8 cellular contexts compared by ENCODE assay signal in the genomic region with DNA sequence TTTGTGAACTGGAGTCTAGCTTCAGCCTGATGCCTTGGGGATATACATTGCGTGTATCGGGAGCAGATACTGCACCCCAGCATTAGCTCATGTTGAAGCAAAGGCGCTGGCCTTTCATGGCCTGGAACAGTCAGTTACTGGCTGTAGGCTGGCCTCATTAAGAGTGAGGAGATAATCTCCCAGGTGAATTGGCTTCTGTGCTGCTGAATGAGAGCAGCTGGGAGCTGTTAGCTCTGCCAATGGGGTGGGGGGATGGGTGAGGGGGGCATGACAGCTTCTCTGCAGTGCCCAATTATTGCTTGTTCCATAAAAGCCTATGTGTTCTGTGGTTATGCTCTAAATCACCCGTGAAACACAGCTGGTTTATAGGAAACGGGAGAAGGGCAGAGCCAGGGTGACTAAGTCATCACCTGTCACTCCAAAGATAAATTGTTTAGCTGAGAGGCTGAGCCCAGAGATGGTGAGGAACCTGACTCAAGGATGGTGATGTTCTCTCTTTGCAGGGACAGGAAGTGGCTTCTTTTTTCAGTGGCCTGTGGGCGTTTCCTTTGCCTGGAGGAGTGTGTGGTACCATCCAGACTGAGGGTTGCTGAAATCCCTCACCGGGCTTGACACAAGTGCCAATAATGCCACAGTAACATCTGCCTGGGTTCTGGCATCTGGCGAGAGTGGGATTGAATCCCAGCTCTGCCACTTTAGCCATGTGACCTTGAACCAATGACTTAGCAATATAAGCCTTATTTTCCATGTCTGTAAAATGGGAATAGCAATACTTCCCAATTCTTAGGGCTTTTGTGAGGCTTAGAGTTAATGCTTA.
DNase-seq lines count a peak whose midpoint lies in the region; ATAC-seq and TF ChIP-seq lines count a peak whose summit lies in the region.

No MANE protein-coding gene starts in this region.

- no peak for TF ChIP-seq CTCF in RWPE2 (IDR thresholded peaks at IDR 0.05; ENCODE audit: poor library complexity, severe bottlenecking)
- no peak for TF ChIP-seq CTCF in heart right ventricle (IDR thresholded peaks at IDR 0.05)

- peaks cover 73% of the 10 kb centered on the region for H3K4me1 Mint-ChIP-seq in activated T-cell treated with anti-CD3 and anti-CD28 coated beads, Interleukin-2, amount 50 U/mL, for 72 hours (ENCODE audit: low read depth)

- H3K9me3 Mint-ChIP-seq in activated T-cell treated with anti-CD3 and anti-CD28 coated beads, Interleukin-2, amount 50 U/mL, for 72 hours, result no peaks in the 10 kb centered on the region

- no peaks in the 10 kb centered on the region for H3K27me3 ChIP-seq in RWPE2 (ENCODE audit: insufficient read depth, poor library complexity, severe bottlenecking)
- H3K27me3 ChIP-seq in heart right ventricle, result no peaks in the 10 kb centered on the region

- in situ Hi-C loops in Caki2 (cut with HindIII; ENCODE audit: low pct_unique_long_range_greater_than_20kb, low sequenced_read_pairs), result loop anchor here (25.0 kb wide), 1 partner anchor 137 kb away; no protein-coding TSS in a partner anchor

- no peaks in the 10 kb centered on the region for H3K9me3 ChIP-seq in RWPE2 (ENCODE audit: severe bottlenecking)
- H3K9me3 ChIP-seq in heart right ventricle, result no peaks in the 10 kb centered on the region

- no peaks in the 10 kb centered on the region for H3K36me3 Mint-ChIP-seq in activated T-cell treated with anti-CD3 and anti-CD28 coated beads, Interleukin-2, amount 50 U/mL, for 72 hours (ENCODE audit: insufficient read depth in 2 of 2)

- H3K27ac ChIP-seq in RWPE2 (ENCODE audit: poor library complexity, severe bottlenecking), result peak overlapping the region; percentile 97
- H3K27ac ChIP-seq in heart right ventricle, result peak overlapping the region in 6 of 10 donors; percentile 73 to 85 (median 78)

- ATAC-seq in GM21381 (IDR thresholded peaks at IDR 0.05; ENCODE audit: unreplicated experiment), result peak; percentile 77
- peak; percentile 85 for ATAC-seq in RWPE2 (ENCODE audit: low read depth)
- peak; percentile 91 for ATAC-seq in activated T-cell treated with anti-CD3 and anti-CD28 coated beads, Interleukin-2, amount 50 U/mL, for 72 hours (replicated peaks in 1 of 2)
- ATAC-seq in heart right ventricle, result peak in 6 of 8 donors; percentile 1 to 63 (median 31)

- H3K4me3 Mint-ChIP-seq in activated T-cell treated with anti-CD3 and anti-CD28 coated beads, Interleukin-2, amount 50 U/mL, for 72 hours, result peak overlapping the region; percentile 24 to 52

- DNase-seq in Caki2 (ENCODE audit: low read depth) (peak; percentile 97), HT1080 (ENCODE audit: low read depth) (peak; percentile 99), RWPE2 (ENCODE audit: low spot score) (peak; percentile 92), heart right ventricle (no peak), pons (ENCODE audit: low spot score) (no peak)
- DNase-seq in activated T-cell treated with anti-CD3 and anti-CD28 coated beads, Interleukin-2, amount 50 U/mL, for 72 hours, result peak; percentile 80 to 89
- peak; percentile 80 for DNase-seq in stimulated activated CD4-positive, alpha-beta T cell treated with anti-CD3 and anti-CD28 coated beads, Interleukin-2, amount 100 ng/mL, for 4 hours (ENCODE audit: low read depth)

- peak overlapping the region; percentile 62 for H3K27ac Mint-ChIP-seq in activated T-cell treated with anti-CD3 and anti-CD28 coated beads, Interleukin-2, amount 50 U/mL, for 72 hours

- 50 to 63% methylated on average over 8 of the region's 8 CpGs for WGBS in heart right ventricle, 2 donors

- H3K36me3 ChIP-seq in RWPE2 (ENCODE audit: low read depth), result no peaks in the 10 kb centered on the region
- no peaks in the 10 kb centered on the region for H3K36me3 ChIP-seq in heart right ventricle

- intact Hi-C loops in heart right ventricle (cut with DNase I), result no loop called here

- peaks cover 48% of the 10 kb centered on the region for H3K4me1 ChIP-seq in RWPE2 (ENCODE audit: insufficient read depth, poor library complexity, severe bottlenecking)
- peaks cover 0 to 55% (median 37%) of the 10 kb centered on the region in 9 donors for H3K4me1 ChIP-seq in heart right ventricle

- H3K27me3 Mint-ChIP-seq in activated T-cell treated with anti-CD3 and anti-CD28 coated beads, Interleukin-2, amount 50 U/mL, for 72 hours (ENCODE audit: low read depth), result no peaks in the 10 kb centered on the region

- H3K4me3 ChIP-seq in RWPE2 (ENCODE audit: severe bottlenecking), result no peak overlapping the region
- H3K4me3 ChIP-seq in heart right ventricle, result no peak overlapping the region

Comparison
In these comparisons a context has a peak if more than half of its experiments do, and no peak if none do; other contexts are left out.
1. DNase-seq: peak in Caki2 (single experiment), HT1080 (single experiment), RWPE2 (single experiment), activated T-cell treated with anti-CD3 and anti-CD28 coated beads, Interleukin-2, amount 50 U/mL, for 72 hours (2 of 2) and stimulated activated CD4-positive, alpha-beta T cell treated with anti-CD3 and anti-CD28 coated beads, Interleukin-2, amount 100 ng/mL, for 4 hours (single experiment); none in heart right ventricle (0 of 2) and pons (single experiment).
2. ATAC-seq: peak in every context shown above with its lines; median percentile 91 in activated T-cell treated with anti-CD3 and anti-CD28 coated beads, Interleukin-2, amount 50 U/mL, for 72 hours; 85 in RWPE2; 77 in GM21381; 31 in heart right ventricle.